ENCODE assay signal across 11 cellular contexts in genomic region chr16:48246066-48246465, GRCh38. TPM values are rescaled to one million over a fixed set of nuclear protein-coding genes. Genes with fewer than 3 reads are reported as not detected.
DNase-seq lines count a peak whose midpoint lies in the region; ATAC-seq and TF ChIP-seq lines count a peak whose summit lies in the region.
"Had no signal": no experiment of that assay in that cellular context is flagged by ENCODE, and none has a peak within 500 bp of the region (broad histone marks: within the 10 kb centered on the region; RNA-seq: fewer than 3 reads in every experiment).

No MANE protein-coding gene starts in this region.

- no peaks in the 10 kb centered on the region for H3F3A ChIP-seq in Loucy (ENCODE audit: low read depth)

- H3K79me2 ChIP-seq in Loucy (ENCODE audit: insufficient read depth, low read length), result peaks cover 56% of the 10 kb centered on the region

- no peak overlapping the region for H3K4me3 ChIP-seq in BLaER1
- H3K4me3 ChIP-seq in Loucy (ENCODE audit: low read length, poor library complexity, severe bottlenecking), result peak overlapping the region; percentile 96
- peak overlapping the region; percentile 93 for H3K4me3 ChIP-seq in coronary artery
- no peak overlapping the region for H3K4me3 ChIP-seq in transverse colon

- peak overlapping the region in 1 of 2 donors; percentile 2 for H3K27ac Mint-ChIP-seq in natural killer cell treated with Interleukin-12 subunit alpha and Interleukin-12 subunit beta and Interleukin-15 and Interleukin-18, amount 100 ng/mL, for 72 hours

- no peak for TF ChIP-seq POLR2A in transverse colon (IDR thresholded peaks at IDR 0.05)

- H2AFZ ChIP-seq in Loucy (ENCODE audit: low read length), result no peak overlapping the region

- peak overlapping the region; percentile 97 for H3K4me3 Mint-ChIP-seq in natural killer cell treated with Interleukin-12 subunit alpha and Interleukin-12 subunit beta and Interleukin-15 and Interleukin-18, amount 100 ng/mL, for 72 hours

- peak overlapping the region; percentile 30 for H3K9ac ChIP-seq in BLaER1
- peak overlapping the region; percentile 91 for H3K9ac ChIP-seq in Loucy (ENCODE audit: low read depth, low read length, poor library complexity, severe bottlenecking)

- DNase-seq in coronary artery (ENCODE audit: low spot score) (no peak), cerebellar nuclear complex (lab: John Stamatoyannopoulos, UW) (no peak), left ventricle myocardium superior (no peak), LoVo (ENCODE audit: low spot score) (no peak), transverse colon (no peak)
- DNase-seq in natural killer cell treated with Interleukin-12 subunit alpha and Interleukin-12 subunit beta and Interleukin-15 and Interleukin-18, amount 100 ng/mL, for 72 hours (ENCODE audit: low spot score), result no peak
- DNase-seq: activated naive CD4-positive, alpha-beta T cell treated with anti-CD3 and anti-CD28 coated beads, Interleukin-2, amount 50 U/mL, for 16 hours; stimulated activated naive CD4-positive, alpha-beta T cell had no signal

- in situ Hi-C loops in transverse colon (cut with MboI; ENCODE audit: low pct_ligation_motif_present in 1 of 4, low pct_unique_long_range_greater_than_20kb in 1 of 4, low sequenced_read_pairs in 3 of 4), result loop anchor here in 2 of 4 donors (10.0 to 25.0 kb wide), 2 partner anchors 379 to 391 kb away; no protein-coding TSS in a partner anchor

- WGBS in transverse colon (ENCODE audit: low coverage in 1 of 2), 2 donors, result 38 to 61% methylated on average over 2 of the region's 2 CpGs

- TF ChIP-seq CTCF in Loucy (conservative IDR thresholded peaks at IDR 0.05; ENCODE audit: low read length) (no peak), coronary artery (IDR thresholded peaks at IDR 0.05) (no peak), transverse colon (IDR thresholded peaks at IDR 0.05) (no peak)

- intact Hi-C loops in left ventricle myocardium superior (cut with micrococcal nuclease) (no loop called here), transverse colon (cut with DNase I; ENCODE audit: low total_unique reads) (no loop called here)

- H3K4me2 ChIP-seq in BLaER1 (peak overlapping the region; percentile 97), Loucy (ENCODE audit: low read depth, low read length, poor library complexity, severe bottlenecking) (peak overlapping the region; percentile 99)

- H3K9me3 ChIP-seq in BLaER1 (0 out of 2 replicates have a peak, but pooled peaks cover 1% of the 10 kb centered on the region), Loucy (ENCODE audit: insufficient read depth, low read depth, low read length) (no peaks in the 10 kb centered on the region), transverse colon (no peaks in the 10 kb centered on the region)

- H3K27me3 ChIP-seq in BLaER1, result no peaks in the 10 kb centered on the region
- no peaks in the 10 kb centered on the region for H3K27me3 ChIP-seq in Loucy (ENCODE audit: insufficient read depth, low read length, poor library complexity, severe bottlenecking)
- H3K27me3 ChIP-seq in transverse colon, result no peaks in the 10 kb centered on the region

- H3K36me3 ChIP-seq in BLaER1 (0 out of 2 replicates have a peak, but pooled peaks cover 6% of the 10 kb centered on the region), Loucy (ENCODE audit: insufficient read depth, low read length) (no peaks in the 10 kb centered on the region), transverse colon (no peaks in the 10 kb centered on the region)

- peaks cover 68% of the 10 kb centered on the region for H4K20me1 ChIP-seq in BLaER1
- peaks cover 38% of the 10 kb centered on the region for H4K20me1 ChIP-seq in Loucy (ENCODE audit: insufficient read depth, low read length, poor library complexity, severe bottlenecking)

- H3K27ac ChIP-seq in BLaER1, result no peak overlapping the region
- H3K27ac ChIP-seq in coronary artery, result no peak overlapping the region
- H3K27ac ChIP-seq in transverse colon, result peak overlapping the region in 1 of 4 donors; percentile 91

- H3K4me1 ChIP-seq in BLaER1 (peaks cover 25% of the 10 kb centered on the region), Loucy (ENCODE audit: insufficient read depth, low read length, poor library complexity, severe bottlenecking) (peaks cover 36% of the 10 kb centered on the region), transverse colon (peaks cover 11 to 41% (median 35%) of the 10 kb centered on the region in 4 donors)

- H3K36me3 Mint-ChIP-seq in natural killer cell treated with Interleukin-12 subunit alpha and Interleukin-12 subunit beta and Interleukin-15 and Interleukin-18, amount 100 ng/mL, for 72 hours, result peaks cover 8% of the 10 kb centered on the region

- no peak for TF ChIP-seq EP300 in transverse colon (IDR thresholded peaks at IDR 0.05; ENCODE audit: low read depth)

- H3K9me2 ChIP-seq in Loucy (replicated peaks; ENCODE audit: low read depth, low read length), result no peaks in the 10 kb centered on the region

- ATAC-seq in natural killer cell treated with Interleukin-12 subunit alpha and Interleukin-12 subunit beta and Interleukin-15 and Interleukin-18, amount 100 ng/mL, for 72 hours, result no peak
- ATAC-seq in left ventricle myocardium superior, result no peak

- H3K9me3 Mint-ChIP-seq in natural killer cell treated with Interleukin-12 subunit alpha and Interleukin-12 subunit beta and Interleukin-15 and Interleukin-18, amount 100 ng/mL, for 72 hours, result no peaks in the 10 kb centered on the region

- peaks cover 0 to 2% of the 10 kb centered on the region in 2 donors for H3K27me3 Mint-ChIP-seq in natural killer cell treated with Interleukin-12 subunit alpha and Interleukin-12 subunit beta and Interleukin-15 and Interleukin-18, amount 100 ng/mL, for 72 hours

- H3K4me1 Mint-ChIP-seq in natural killer cell treated with Interleukin-12 subunit alpha and Interleukin-12 subunit beta and Interleukin-15 and Interleukin-18, amount 100 ng/mL, for 72 hours (ENCODE audit: low read depth in 2 of 2), result peaks cover 19 to 28% of the 10 kb centered on the region in 2 donors

RNA-seq across cellular contexts. Expression of gene ABCC11, which starts 1.3 kb away (rescaled TPM):
- not detected for total RNA-seq in natural killer cell treated with Interleukin-12 subunit alpha and Interleukin-12 subunit beta and Interleukin-15 and Interleukin-18, amount 100 ng/mL, for 72 hours
- not detected for total RNA-seq in left ventricle myocardium superior
- 10 to 100 TPM in 1 of 4 donors, under 1 TPM in 2, not detected in 1; 0.16 to 10.7 (median 0.27) TPM for total RNA-seq in transverse colon
- total RNA-seq: T-helper 1 cell treated with Interleukin-12 subunit alpha and Interleukin-12 subunit beta and Interleukin-4 antibody, amounts not matched to agents 30 ng/mL and 1 ng/mL, for 36 hours had no signal

RNA-seq across cellular contexts. Expression of gene LONP2, which starts 2.0 kb away (rescaled TPM):
- total RNA-seq in natural killer cell treated with Interleukin-12 subunit alpha and Interleukin-12 subunit beta and Interleukin-15 and Interleukin-18, amount 100 ng/mL, for 72 hours, result 10 to 100 TPM; 52.0 to 54.4 TPM
- total RNA-seq in left ventricle myocardium superior (74.2 TPM), transverse colon (100 to 1,000 TPM in 1 of 4 donors, 10 to 100 TPM in 3; 51.3 to 104 (median 65.3) TPM)

Comparison
In these comparisons a context has a peak if more than half of its experiments do, and no peak if none do; other contexts are left out.
1. H3K4me3 ChIP-seq: peak in Loucy (single experiment) and coronary artery (single experiment); none in BLaER1 (single experiment) and transverse colon (0 of 4).